In genomic region chr3:184711366-184712247, GRCh38 we compare ENCODE assay signal across 8 cellular contexts. TPM values are rescaled to one million over a fixed set of nuclear protein-coding genes. Genes with fewer than 3 reads are reported as not detected.
DNase-seq lines count a peak whose midpoint lies in the region; ATAC-seq, FAIRE-seq and TF ChIP-seq lines count a peak whose summit lies in the region.

Gene MAGEF1, minus strand, starts transcription at chr3:184712064. Its CDS starts 243 bp downstream, at chr3:184711821.

- FAIRE-seq in H54 (lab: Jason Lieb, UNC), result peak; percentile 27

- H3F3A ChIP-seq in Loucy (ENCODE audit: low read depth), result peaks cover 23% of the 10 kb centered on the region

- H3K27me3 Mint-ChIP-seq in natural killer cell (ENCODE audit: low read depth in 2 of 2), result no peaks in the 10 kb centered on the region

- H3K9ac ChIP-seq in Loucy (ENCODE audit: low read depth, low read length, poor library complexity, severe bottlenecking), result peak within 1 kb of the TSS; percentile 96

- H3K4me2 ChIP-seq in Loucy (ENCODE audit: low read depth, low read length, poor library complexity, severe bottlenecking), result peak within 1 kb of the TSS; percentile 90

- peak within 1 kb of the TSS; percentile 43 to 81 for H3K27ac Mint-ChIP-seq in natural killer cell

- H3K9me2 ChIP-seq in Loucy (replicated peaks; ENCODE audit: low read depth, low read length), result no peaks in the 10 kb centered on the region

- H3K27ac ChIP-seq in RWPE1, result peak within 1 kb of the TSS; percentile 94

- peaks cover 21 to 36% of the 10 kb centered on the region in 2 donors for H3K4me1 Mint-ChIP-seq in natural killer cell

- peaks cover 27% of the 10 kb centered on the region for H3K4me1 ChIP-seq in Loucy (ENCODE audit: insufficient read depth, low read length, poor library complexity, severe bottlenecking)

- intact Hi-C loops in natural killer cell (cut with micrococcal nuclease), result no loop called here

- H3K4me3 ChIP-seq in Loucy (ENCODE audit: low read length, poor library complexity, severe bottlenecking) (peak within 1 kb of the TSS; percentile 95), fibroblast of pulmonary artery (replicated peaks; ENCODE audit: low read depth, low read length) (peak within 1 kb of the TSS; percentile 75)

- no peaks in the 10 kb centered on the region for H3K36me3 ChIP-seq in Loucy (ENCODE audit: insufficient read depth, low read length)

- 0 out of 2 replicates have a peak, but pooled peaks cover 3% of the 10 kb centered on the region for H3K9me3 ChIP-seq in Loucy (ENCODE audit: insufficient read depth, low read depth, low read length)

- CTCF ChIA-PET in RWPE1 (lab: Yijun Ruan, JAX), result interaction anchor here (0.6 to 1.5 kb wide), 4 partner anchors 15 to 220 kb away, joined by 3 to 5 read pairs (median 4); partner anchors contain the start of gene EPHB3

- peak within 1 kb of the TSS; percentile 76 for H3K4me3 Mint-ChIP-seq in natural killer cell

- H2AFZ ChIP-seq in Loucy (ENCODE audit: low read length), result peak within 1 kb of the TSS; percentile 47

- H3K27me3 ChIP-seq in Loucy (ENCODE audit: insufficient read depth, low read length, poor library complexity, severe bottlenecking), result no peaks in the 10 kb centered on the region

- H3K36me3 Mint-ChIP-seq in natural killer cell, result no peaks in the 10 kb centered on the region

- H3K9me3 Mint-ChIP-seq in natural killer cell, result no peaks in the 10 kb centered on the region

- TF ChIP-seq CTCF in Loucy (conservative IDR thresholded peaks at IDR 0.05; ENCODE audit: low read length) (no peak), RWPE1 (conservative IDR thresholded peaks at IDR 0.05; ENCODE audit: low read depth) (no peak), fibroblast of pulmonary artery (IDR thresholded peaks at IDR 0.05; ENCODE audit: low read length, missing control alignments) (no peak), natural killer cell (IDR thresholded peaks at IDR 0.05) (no peak)

- H3K79me2 ChIP-seq in Loucy (ENCODE audit: insufficient read depth, low read length), result peaks cover 27% of the 10 kb centered on the region

- ATAC-seq in natural killer cell, result peak; percentile 85 to 90 (median 85)
- ATAC-seq in stimulated activated naive CD8-positive, alpha-beta T cell treated with anti-CD3 and anti-CD28 coated beads, Interleukin-15, Interleukin-2, amounts not matched to agents 100 U/mL and 50 U/mL, for 24 hours, result peak; percentile 90

- DNase-seq in Daoy (ENCODE audit: low read depth), result peak; percentile 94
- peak; percentile 97 for DNase-seq in H54 (ENCODE audit: insufficient read length, low spot score)
- peak; percentile 84 for DNase-seq in RWPE1 (ENCODE audit: low spot score)
- peak; percentile 57 for DNase-seq in activated T-helper 9 cell treated with anti-CD3 and anti-CD28 coated beads, Interleukin-2, amount 50 U/mL, for 16 hours (ENCODE audit: low read depth)
- peak; percentile 74 for DNase-seq in fibroblast of pulmonary artery (ENCODE audit: low read depth)
- peak; percentile 65 for DNase-seq in natural killer cell
- DNase-seq in stimulated activated naive CD8-positive, alpha-beta T cell treated with anti-CD3 and anti-CD28 coated beads, Interleukin-15, Interleukin-2, amounts not matched to agents 100 U/mL and 50 U/mL, for 24 hours, result peak; percentile 82

- POLR2A ChIA-PET in RWPE1 (lab: Yijun Ruan, JAX; ENCODE audit: low non-redundant PET), result interaction anchor here (1.0 kb wide), 2 partner anchors 111 to 150 kb away, joined by 3 read pairs; partner anchors contain the start of gene EPHB3

- peaks cover 22% of the 10 kb centered on the region for H4K20me1 ChIP-seq in Loucy (ENCODE audit: insufficient read depth, low read length, poor library complexity, severe bottlenecking)

- peak; percentile 77 for TF ChIP-seq POLR2A in H54 (IDR thresholded peaks at IDR 0.05; ENCODE audit: low read depth, low read length)

RNA-seq across cellular contexts. Expression of gene MAGEF1, which starts in this region (rescaled TPM):
- total RNA-seq in Daoy (2014; rRNA removed; shearing (Covaris generic)), result 60.1 and 75.9 TPM in 2 replicates
- 10 to 100 TPM in 2 of 3 donors, 1 to 10 TPM in 1; 8.1 to 12.6 (median 11.4) TPM for total RNA-seq in natural killer cell

Comparison
In these comparisons a context has a peak if more than half of its experiments do, and no peak if none do; other contexts are left out.
1. Peak in every context shown above with its lines: DNase-seq, ATAC-seq, H3K4me3 ChIP-seq and H3K27ac ChIP-seq.